In genomic region chr19:12881172-12881808, GRCh38 we compare ENCODE assay signal across 8 cellular contexts. TPM values are rescaled to one million over a fixed set of nuclear protein-coding genes. Genes with fewer than 3 reads are reported as not detected.
DNase-seq lines count a peak whose midpoint lies in the region; FAIRE-seq and TF ChIP-seq lines count a peak whose summit lies in the region.

Gene DNASE2, minus strand, starts transcription at chr19:12881449. Its CDS starts 74 bp downstream, at chr19:12881375.

- TF ChIP-seq CTCF in HEK293 (tag by site-specific recombination; IDR thresholded peaks at IDR 0.05) = no peak
- no peak for TF ChIP-seq CTCF in suprapubic skin (IDR thresholded peaks at IDR 0.05)

- H3K4me3 ChIP-seq in HEK293 (ENCODE audit: low read depth, low read length) = peak within 1 kb of the TSS; percentile 84
- peak within 1 kb of the TSS; percentile 85 for H3K4me3 ChIP-seq in SK-N-MC
- peak within 1 kb of the TSS; percentile 78 for H3K4me3 ChIP-seq in suprapubic skin

- H3K27ac ChIP-seq in HEK293 (ENCODE audit: extremely low read depth, low read depth, low read length) (peak within 1 kb of the TSS; percentile 66; the same call in 1 of the 2 replicates), SK-N-MC (peak within 1 kb of the TSS; percentile 28; the same call in 1 of the 2 replicates), suprapubic skin (peak within 1 kb of the TSS; percentile 86)

- peaks cover 0 to 8% of the 10 kb centered on the region in 2 experiments; a peak in 2 of 3 replicates for H3K36me3 ChIP-seq in HEK293 (ENCODE audit: control insufficient read depth in 2 of 2, insufficient read depth in 1 of 2, low read length in 2 of 2)
- peaks cover 7% of the 10 kb centered on the region; the same call in 1 of the 2 replicates for H3K36me3 ChIP-seq in SK-N-MC (ENCODE audit: insufficient read depth, low read length)
- H3K36me3 ChIP-seq in suprapubic skin = peaks cover 22% of the 10 kb centered on the region

- peaks cover 20% of the 10 kb centered on the region for H3K27me3 ChIP-seq in suprapubic skin

- H3K9ac ChIP-seq in SK-N-MC (ENCODE audit: insufficient read length) = peak within 1 kb of the TSS; percentile 75

- peak; percentile 99 for DNase-seq in MV-4-11 (lab: John Stamatoyannopoulos, UW)
- DNase-seq in SK-N-MC (ENCODE audit: low read depth, low spot score) = peak; percentile 55
- peak; percentile 90 for DNase-seq in activated naive CD4-positive, alpha-beta T cell treated with anti-CD3 and anti-CD28 coated beads, Interleukin-2, amount 50 U/mL, for 16 hours
- peak; percentile 96 for DNase-seq in germinal center (ENCODE audit: low spot score)
- DNase-seq in nucleus accumbens (lab: John Stamatoyannopoulos, UW) = peak in 55 of 56 donors; percentile 19 to 93 (median 73)
- DNase-seq in suprapubic skin (ENCODE audit: low spot score in 2 of 2) = peak; percentile 98

- TF ChIP-seq POLR2A in suprapubic skin (IDR thresholded peaks at IDR 0.05) = peak in 1 of 2 donors; percentile 25

- CTCF ChIA-PET in HEK293 (lab: Yijun Ruan, JAX) = interaction anchor here (0.6 to 4.0 kb wide), 8 partner anchors 9 to 223 kb away, joined by 3 to 29 read pairs (median 4); partner anchors contain the start of gene GCDH

- no peak for TF ChIP-seq EP300 in suprapubic skin (IDR thresholded peaks at IDR 0.05)

- peak; percentile 96 for FAIRE-seq in G401.6 (lab: Jason Lieb, UNC)

- H3K4me1 ChIP-seq in HEK293 (ENCODE audit: control insufficient read depth, insufficient read depth, low read length) (no peaks in the 10 kb centered on the region), suprapubic skin (peaks cover 28% of the 10 kb centered on the region)

- WGBS in suprapubic skin = under 1% methylated on average over 12 of the region's 38 CpGs

- H3K9me3 ChIP-seq in HEK293 (ENCODE audit: control insufficient read depth, insufficient read depth, low read depth, low read length) (no peaks in the 10 kb centered on the region), SK-N-MC (ENCODE audit: low read depth, low read length) (no peaks in the 10 kb centered on the region; the same call in 1 of the 2 replicates), suprapubic skin (no peaks in the 10 kb centered on the region)

- POLR2A ChIA-PET in HEK293 (lab: Yijun Ruan, JAX) = interaction anchor here (0.8 to 4.2 kb wide), 14 partner anchors 9 to 204 kb away, joined by 3 to 42 read pairs (median 4); partner anchors contain the start of genes CALR, FARSA, GCDH and JUNB

TF ChIP-seq in HEK293, 187 proteins besides CTCF, POLR2A, EP300 and RAD21 (continues in another document):
- no peak for TF ChIP-seq ZNF561 (tag by site-specific recombination; IDR thresholded peaks at IDR 0.05; ENCODE audit: borderline replicate concordance)
- TF ChIP-seq YY2 (tag by site-specific recombination; IDR thresholded peaks at IDR 0.05) = no peak
- TF ChIP-seq ZNF292 (tag by site-specific recombination; IDR thresholded peaks at IDR 0.05; ENCODE audit: borderline replicate concordance, low read depth) = no peak
- TF ChIP-seq ZNF121 (tag by site-specific recombination; IDR thresholded peaks at IDR 0.05) = no peak
- TF ChIP-seq ZNF76 (tag by site-specific recombination; IDR thresholded peaks at IDR 0.05; ENCODE audit: borderline replicate concordance, low read depth) = no peak
- TF ChIP-seq ZNF391 (tag by site-specific recombination; IDR thresholded peaks at IDR 0.05; ENCODE audit: borderline replicate concordance, low read depth) = no peak
- no peak for TF ChIP-seq ZNF677 (tag by site-specific recombination; IDR thresholded peaks at IDR 0.05)
- TF ChIP-seq ZNF416 (tag by site-specific recombination; IDR thresholded peaks at IDR 0.05) = no peak
- TF ChIP-seq, protein P1, sequence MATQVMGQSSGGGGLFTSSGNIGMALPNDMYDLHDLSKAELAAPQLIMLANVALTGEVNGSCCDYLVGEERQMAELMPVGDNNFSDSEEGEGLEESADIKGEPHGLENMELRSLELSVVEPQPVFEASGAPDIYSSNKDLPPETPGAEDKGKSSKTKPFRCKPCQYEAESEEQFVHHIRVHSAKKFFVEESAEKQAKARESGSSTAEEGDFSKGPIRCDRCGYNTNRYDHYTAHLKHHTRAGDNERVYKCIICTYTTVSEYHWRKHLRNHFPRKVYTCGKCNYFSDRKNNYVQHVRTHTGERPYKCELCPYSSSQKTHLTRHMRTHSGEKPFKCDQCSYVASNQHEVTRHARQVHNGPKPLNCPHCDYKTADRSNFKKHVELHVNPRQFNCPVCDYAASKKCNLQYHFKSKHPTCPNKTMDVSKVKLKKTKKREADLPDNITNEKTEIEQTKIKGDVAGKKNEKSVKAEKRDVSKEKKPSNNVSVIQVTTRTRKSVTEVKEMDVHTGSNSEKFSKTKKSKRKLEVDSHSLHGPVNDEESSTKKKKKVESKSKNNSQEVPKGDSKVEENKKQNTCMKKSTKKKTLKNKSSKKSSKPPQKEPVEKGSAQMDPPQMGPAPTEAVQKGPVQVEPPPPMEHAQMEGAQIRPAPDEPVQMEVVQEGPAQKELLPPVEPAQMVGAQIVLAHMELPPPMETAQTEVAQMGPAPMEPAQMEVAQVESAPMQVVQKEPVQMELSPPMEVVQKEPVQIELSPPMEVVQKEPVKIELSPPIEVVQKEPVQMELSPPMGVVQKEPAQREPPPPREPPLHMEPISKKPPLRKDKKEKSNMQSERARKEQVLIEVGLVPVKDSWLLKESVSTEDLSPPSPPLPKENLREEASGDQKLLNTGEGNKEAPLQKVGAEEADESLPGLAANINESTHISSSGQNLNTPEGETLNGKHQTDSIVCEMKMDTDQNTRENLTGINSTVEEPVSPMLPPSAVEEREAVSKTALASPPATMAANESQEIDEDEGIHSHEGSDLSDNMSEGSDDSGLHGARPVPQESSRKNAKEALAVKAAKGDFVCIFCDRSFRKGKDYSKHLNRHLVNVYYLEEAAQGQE (tag by site-specific recombination; IDR thresholded peaks at IDR 0.05) = no peak
- TF ChIP-seq ZBTB8A (tag by site-specific recombination; IDR thresholded peaks at IDR 0.05) = peak; percentile 81
- no peak for TF ChIP-seq ZBTB49 (tag by site-specific recombination; IDR thresholded peaks at IDR 0.05; ENCODE audit: low read depth)
- peak; percentile 38; the same call in 1 of the 2 replicates for TF ChIP-seq MZF1 (tag by site-specific recombination; IDR thresholded peaks at IDR 0.05; ENCODE audit: borderline replicate concordance)
- no peak for TF ChIP-seq ZNF302 (tag by site-specific recombination; IDR thresholded peaks at IDR 0.05; ENCODE audit: low read depth)
- TF ChIP-seq SP2 (tag by site-specific recombination; IDR thresholded peaks at IDR 0.05) = peak; percentile 48
- peak; percentile 60; the same call in 1 of the 2 replicates for TF ChIP-seq ZNF2 (tag by site-specific recombination; IDR thresholded peaks at IDR 0.05)
- no peak for TF ChIP-seq ZNF169 (tag by site-specific recombination; IDR thresholded peaks at IDR 0.05)
- TF ChIP-seq, protein P2, sequence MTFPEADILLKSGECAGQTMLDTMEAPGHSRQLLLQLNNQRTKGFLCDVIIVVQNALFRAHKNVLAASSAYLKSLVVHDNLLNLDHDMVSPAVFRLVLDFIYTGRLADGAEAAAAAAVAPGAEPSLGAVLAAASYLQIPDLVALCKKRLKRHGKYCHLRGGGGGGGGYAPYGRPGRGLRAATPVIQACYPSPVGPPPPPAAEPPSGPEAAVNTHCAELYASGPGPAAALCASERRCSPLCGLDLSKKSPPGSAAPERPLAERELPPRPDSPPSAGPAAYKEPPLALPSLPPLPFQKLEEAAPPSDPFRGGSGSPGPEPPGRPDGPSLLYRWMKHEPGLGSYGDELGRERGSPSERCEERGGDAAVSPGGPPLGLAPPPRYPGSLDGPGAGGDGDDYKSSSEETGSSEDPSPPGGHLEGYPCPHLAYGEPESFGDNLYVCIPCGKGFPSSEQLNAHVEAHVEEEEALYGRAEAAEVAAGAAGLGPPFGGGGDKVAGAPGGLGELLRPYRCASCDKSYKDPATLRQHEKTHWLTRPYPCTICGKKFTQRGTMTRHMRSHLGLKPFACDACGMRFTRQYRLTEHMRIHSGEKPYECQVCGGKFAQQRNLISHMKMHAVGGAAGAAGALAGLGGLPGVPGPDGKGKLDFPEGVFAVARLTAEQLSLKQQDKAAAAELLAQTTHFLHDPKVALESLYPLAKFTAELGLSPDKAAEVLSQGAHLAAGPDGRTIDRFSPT (tag by site-specific recombination; IDR thresholded peaks at IDR 0.05) = peak; percentile 94
- 0 out of 2 replicates have a peak, but pooled peaks have one; percentile 64 for TF ChIP-seq ZBTB17 (tag by site-specific recombination; IDR thresholded peaks at IDR 0.05)
- TF ChIP-seq ZNF600 (tag by site-specific recombination; IDR thresholded peaks at IDR 0.05) = peak; percentile 8
- TF ChIP-seq ZSCAN30 (tag by site-specific recombination; IDR thresholded peaks at IDR 0.05) = no peak; the same call in 1 of the 2 replicates
- TF ChIP-seq ZNF10 (tag by site-specific recombination; IDR thresholded peaks at IDR 0.05) = no peak
- no peak for TF ChIP-seq ZFP41 (tag by site-specific recombination; IDR thresholded peaks at IDR 0.05; ENCODE audit: borderline replicate concordance)
- no peak for TF ChIP-seq ZNF624 (tag by site-specific recombination; IDR thresholded peaks at IDR 0.05)
- no peak for TF ChIP-seq ZFP69B (tag by site-specific recombination; IDR thresholded peaks at IDR 0.05)

RNA-seq across cellular contexts. Expression of gene DNASE2, which starts in this region (rescaled TPM):
- total RNA-seq in suprapubic skin = 10 to 100 TPM; 20.6 to 38.3 (median 31.1) TPM

Comparison
In these comparisons a context has a peak if more than half of its experiments do, and no peak if none do; other contexts are left out.
1. Peak in every context shown above with its lines: DNase-seq, H3K4me3 ChIP-seq and H3K27ac ChIP-seq.
2. H3K27ac ChIP-seq: peak in every context shown above with its lines; median percentile 86 in suprapubic skin; 66 in HEK293; 28 in SK-N-MC.